ENCODE assay signal across 2 cellular contexts in the genomic region with DNA sequence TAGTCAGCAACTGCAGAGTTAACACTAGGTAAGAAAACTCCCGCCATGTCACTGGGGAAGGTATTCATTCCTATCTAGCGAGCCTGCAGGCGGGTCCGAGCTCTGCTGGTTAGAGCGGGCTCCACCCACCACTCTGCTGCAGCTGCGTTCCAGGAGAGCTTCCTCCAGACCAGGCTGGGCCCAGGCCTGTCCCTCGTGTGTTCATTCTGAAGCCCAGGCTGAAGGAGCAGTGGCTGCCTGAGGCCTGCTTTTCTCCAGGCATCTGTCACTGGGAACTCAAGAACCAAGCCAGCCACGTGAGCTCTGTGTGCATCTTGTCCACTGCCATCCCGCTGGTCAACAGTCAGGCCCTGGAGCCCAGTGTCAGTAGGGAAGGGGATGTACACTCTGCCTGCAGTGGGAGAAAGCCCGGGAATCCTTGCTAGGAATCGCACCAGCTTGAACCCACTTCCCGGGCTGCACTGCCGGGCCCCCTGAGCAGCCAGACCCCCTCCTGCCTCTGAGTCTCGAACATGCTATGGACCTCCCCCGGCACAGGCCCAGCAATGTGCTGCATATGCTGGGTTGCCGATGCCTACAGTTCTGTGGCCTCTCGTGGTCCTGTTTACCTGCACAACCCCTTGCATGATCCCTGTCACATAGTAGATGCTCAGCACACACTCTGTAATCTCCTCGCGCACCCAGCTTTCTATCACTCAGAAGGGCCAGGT.
TF ChIP-seq lines count a peak whose summit lies in the region.

No MANE protein-coding gene starts in this region.

TF ChIP-seq in HEK293, 187 proteins besides CTCF, POLR2A, EP300 and RAD21:
- 0 out of 2 replicates have a peak, but pooled peaks have one; percentile 22 for TF ChIP-seq ZNF664 (tag by site-specific recombination; IDR thresholded peaks at IDR 0.05)
- no peak for TF ChIP-seq TCF7L2 (IDR thresholded peaks at IDR 0.05; ENCODE audit: borderline replicate concordance, low read depth, low read length)

TF ChIP-seq in H1, 55 proteins besides CTCF, POLR2A, EP300 and RAD21:
- TF ChIP-seq NRF1 (IDR thresholded peaks at IDR 0.05; ENCODE audit: low read depth, low read length) = no peak
- no peak for TF ChIP-seq BRCA1 (IDR thresholded peaks at IDR 0.05; ENCODE audit: low read depth, low read length)
- TF ChIP-seq SP4 (IDR thresholded peaks at IDR 0.05; ENCODE audit: low read length) = no peak
- no peak for TF ChIP-seq SUZ12 (IDR thresholded peaks at IDR 0.05; ENCODE audit: low read length)
